In the genomic region with DNA sequence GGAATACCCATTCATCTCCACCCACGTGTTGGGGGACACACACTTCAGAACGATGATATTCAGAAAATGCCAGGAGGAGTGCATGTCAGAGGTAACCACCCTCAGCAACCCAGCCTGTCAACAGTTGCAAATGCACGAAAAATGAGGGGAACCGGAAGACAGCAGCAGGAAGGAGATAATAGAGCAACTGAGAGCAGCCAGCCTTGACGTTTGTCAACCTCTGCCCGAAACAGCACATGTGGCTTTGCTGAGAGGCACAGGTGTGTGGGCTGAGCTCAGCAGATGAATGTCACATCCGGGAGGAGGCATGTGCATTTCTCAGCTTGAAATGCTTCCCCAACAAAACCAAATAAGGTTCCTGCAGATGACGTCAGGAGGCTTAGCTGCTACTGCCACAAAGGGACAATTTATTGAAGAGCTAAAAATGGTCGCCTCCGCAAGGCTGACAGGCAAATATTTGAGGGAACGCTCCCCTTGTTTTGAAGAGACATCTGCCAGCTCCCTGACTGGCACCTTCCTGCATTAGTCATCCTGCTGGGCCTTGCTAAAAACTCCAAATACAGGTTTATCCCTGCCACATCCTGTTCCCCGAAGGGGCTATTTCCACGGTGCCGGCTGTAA, we compare ENCODE assay signal across 8 cellular contexts.
DNase-seq lines count a peak whose midpoint lies in the region; ATAC-seq and TF ChIP-seq lines count a peak whose summit lies in the region.

No MANE protein-coding gene starts in this region.

- peaks cover 0 to 6% of the 10 kb centered on the region in 2 donors for H3K27me3 Mint-ChIP-seq in T-cell
- H3K27me3 Mint-ChIP-seq in activated naive CD8-positive, alpha-beta T cell treated with anti-CD3 and anti-CD28 coated beads, Interleukin-2, amount 10 ng/mL, durations not matched to agents 7 days and 5 days: no peaks in the 10 kb centered on the region

- H3K9me3 ChIP-seq in stomach: peaks cover 0 to 13% (median 9%) of the 10 kb centered on the region in 4 donors

- ATAC-seq in HG03342 (IDR thresholded peaks at IDR 0.05; ENCODE audit: unreplicated experiment): peak; percentile 100
- ATAC-seq in T-cell (replicated peaks in 1 of 4): peak; percentile 94 to 99 (median 98)
- ATAC-seq in activated naive CD8-positive, alpha-beta T cell treated with anti-CD3 and anti-CD28 coated beads, Interleukin-2, amount 10 ng/mL, durations not matched to agents 7 days and 5 days (ENCODE audit: low read depth): peak; percentile 100

- H3K4me1 Mint-ChIP-seq in T-cell: peaks cover 20 to 24% (median 24%) of the 10 kb centered on the region in 3 donors
- peaks cover 20% of the 10 kb centered on the region for H3K4me1 Mint-ChIP-seq in activated naive CD8-positive, alpha-beta T cell treated with anti-CD3 and anti-CD28 coated beads, Interleukin-2, amount 10 ng/mL, durations not matched to agents 7 days and 5 days

- no peak overlapping the region for H3K27ac ChIP-seq in stomach

- H3K36me3 Mint-ChIP-seq in T-cell: no peaks in the 10 kb centered on the region
- H3K36me3 Mint-ChIP-seq in activated naive CD8-positive, alpha-beta T cell treated with anti-CD3 and anti-CD28 coated beads, Interleukin-2, amount 10 ng/mL, durations not matched to agents 7 days and 5 days: peaks cover 1% of the 10 kb centered on the region

- peak; percentile 82 for DNase-seq in A172 (ENCODE audit: low spot score)
- peak; percentile 28 to 87 (median 65) for DNase-seq in T-cell
- DNase-seq in activated naive CD8-positive, alpha-beta T cell treated with anti-CD3 and anti-CD28 coated beads, Interleukin-2, amount 10 ng/mL, durations not matched to agents 7 days and 5 days: peak; percentile 63
- DNase-seq in stimulated activated CD4-positive, alpha-beta T cell treated with anti-CD3 and anti-CD28 coated beads, Interleukin-2, amount 100 ng/mL, for 24 hours: peak; percentile 71 to 79
- DNase-seq in stomach: no peak
- DNase-seq in lower leg skin (ENCODE audit: low spot score in 2 of 2): no peak

- no peak for TF ChIP-seq CTCF in stomach (IDR thresholded peaks at IDR 0.05)
- peak in 1 of 3 donors; percentile 19 for TF ChIP-seq CTCF in lower leg skin (IDR thresholded peaks at IDR 0.05)

- no peaks in the 10 kb centered on the region for H3K27me3 ChIP-seq in stomach

- peaks cover 0 to 8% (median 4%) of the 10 kb centered on the region in 3 donors for H3K9me3 Mint-ChIP-seq in T-cell
- H3K9me3 Mint-ChIP-seq in activated naive CD8-positive, alpha-beta T cell treated with anti-CD3 and anti-CD28 coated beads, Interleukin-2, amount 10 ng/mL, durations not matched to agents 7 days and 5 days: peaks cover 7% of the 10 kb centered on the region

- CTCF ChIA-PET in T-cell (lab: Charles Lee): interaction anchor here (0.6 to 1.4 kb wide), 3 partner anchors 8 to 504 kb away, joined by 3 to 6 read pairs (median 5); no protein-coding TSS in a partner anchor

- TF ChIP-seq EP300 in stomach (IDR thresholded peaks at IDR 0.05): no peak

- H3K4me3 Mint-ChIP-seq in T-cell: peak overlapping the region; percentile 28 to 62 (median 29)
- H3K4me3 Mint-ChIP-seq in activated naive CD8-positive, alpha-beta T cell treated with anti-CD3 and anti-CD28 coated beads, Interleukin-2, amount 10 ng/mL, durations not matched to agents 7 days and 5 days: peak overlapping the region; percentile 68

- no peaks in the 10 kb centered on the region for H3K36me3 ChIP-seq in stomach

- TF ChIP-seq POLR2A in GM19193 (IDR thresholded peaks at IDR 0.05; ENCODE audit: extremely low read depth, insufficient read depth, insufficient read length) (peak; percentile 20), stomach (IDR thresholded peaks at IDR 0.05) (no peak), lower leg skin (IDR thresholded peaks at IDR 0.05) (no peak)

- POLR2A ChIA-PET in T-cell (lab: Charles Lee): no interaction called here
- POLR2A ChIA-PET in activated naive CD8-positive, alpha-beta T cell treated with anti-CD3 and anti-CD28 coated beads, Interleukin-2, amount 10 ng/mL, durations not matched to agents 7 days and 5 days (lab: Charles Lee): interaction anchor here (0.9 to 1.6 kb wide), 2 partner anchors 13 to 450 kb away, joined by 3 to 6 read pairs; a partner anchor contains a TSS

- intact Hi-C loops in stomach (cut with DNase I; ENCODE audit: low total_unique reads): no loop called here
- intact Hi-C loops in lower leg skin (cut with DNase I; ENCODE audit: low total_unique reads): no loop called here

- H3K27ac Mint-ChIP-seq in T-cell: peak overlapping the region; percentile 91 to 95
- H3K27ac Mint-ChIP-seq in activated naive CD8-positive, alpha-beta T cell treated with anti-CD3 and anti-CD28 coated beads, Interleukin-2, amount 10 ng/mL, durations not matched to agents 7 days and 5 days: peak overlapping the region; percentile 92

- H3K4me3 ChIP-seq in stomach: no peak overlapping the region
- no peak overlapping the region for H3K4me3 ChIP-seq in lower leg skin (ENCODE audit: low read depth, poor library complexity, severe bottlenecking)

- WGBS in stomach, 5 donors: 34 to 41% (median 37%) methylated on average over 14 of the region's 14 CpGs
- 21 to 30% methylated on average over 14 of the region's 14 CpGs for WGBS in lower leg skin, 2 donors

- no peaks in the 10 kb centered on the region for H3K4me1 ChIP-seq in stomach

Comparison
In these comparisons a context has a peak if more than half of its experiments do, and no peak if none do; other contexts are left out.
1. DNase-seq: peak in A172 (single experiment), T-cell (34 of 34), activated naive CD8-positive, alpha-beta T cell treated with anti-CD3 and anti-CD28 coated beads, Interleukin-2, amount 10 ng/mL, durations not matched to agents 7 days and 5 days (single experiment) and stimulated activated CD4-positive, alpha-beta T cell treated with anti-CD3 and anti-CD28 coated beads, Interleukin-2, amount 100 ng/mL, for 24 hours (2 of 2); none in stomach (single experiment) and lower leg skin (0 of 2).
2. Peak in every context shown above with its lines, with median percentiles within 50 percentile points of each other: ATAC-seq.